ENCODE assay signal across 9 cellular contexts in genomic region chr2:225889452-225889851, GRCh38.
DNase-seq lines count a peak whose midpoint lies in the region; ATAC-seq and TF ChIP-seq lines count a peak whose summit lies in the region.
"Had no signal": no experiment of that assay in that cellular context is flagged by ENCODE, and none has a peak within 500 bp of the region (broad histone marks: within the 10 kb centered on the region; RNA-seq: fewer than 3 reads in every experiment).

No MANE protein-coding gene starts in this region.

- H3K36me3 Mint-ChIP-seq in GM23338 (ENCODE audit: low read depth) = no peaks in the 10 kb centered on the region
- H3K36me3 Mint-ChIP-seq: CD8-positive, alpha-beta memory T cell had no signal

- H3K27ac ChIP-seq in GM23338 (ENCODE audit: low read depth) (no peak overlapping the region), VCaP (no peak overlapping the region), left ventricle myocardium inferior (replicated peaks) (no peak overlapping the region), smooth muscle cell (ENCODE audit: low read depth) (no peak overlapping the region)

- H3K79me2 ChIP-seq in GM23338 (replicated peaks; ENCODE audit: insufficient read depth) = no peaks in the 10 kb centered on the region
- H3K79me2 ChIP-seq in smooth muscle cell (ENCODE audit: low read depth) = no peaks in the 10 kb centered on the region

- peak; percentile 51 to 79 for TF ChIP-seq CTCF in GM23338 (conservative IDR thresholded peaks at IDR 0.05; ENCODE audit: low read depth in 2 of 2)
- TF ChIP-seq CTCF in VCaP (conservative IDR thresholded peaks at IDR 0.05) = peak; percentile 84
- peak; percentile 82 for TF ChIP-seq CTCF in left ventricle myocardium inferior (IDR thresholded peaks at IDR 0.05; ENCODE audit: borderline replicate concordance)
- TF ChIP-seq CTCF in smooth muscle cell (IDR thresholded peaks at IDR 0.05; ENCODE audit: borderline replicate concordance, insufficient read depth, poor library complexity, severe bottlenecking) = peak; percentile 69

- no peaks in the 10 kb centered on the region for H3K27me3 ChIP-seq in GM23338 (ENCODE audit: insufficient read depth)
- H3K27me3 ChIP-seq in left ventricle myocardium inferior (ENCODE audit: low read depth) = no peaks in the 10 kb centered on the region
- H3K27me3 ChIP-seq in smooth muscle cell (ENCODE audit: low read depth) = no peaks in the 10 kb centered on the region

- H3F3A ChIP-seq in GM23338 (replicated peaks; ENCODE audit: low read depth) (no peaks in the 10 kb centered on the region), smooth muscle cell (ENCODE audit: low read depth) (no peaks in the 10 kb centered on the region)

- H3K9me3 ChIP-seq in left ventricle myocardium inferior (replicated peaks) (no peaks in the 10 kb centered on the region), smooth muscle cell (replicated peaks; ENCODE audit: low read depth) (no peaks in the 10 kb centered on the region)

- H3K4me2 ChIP-seq in GM23338 (no peak overlapping the region), smooth muscle cell (no peak overlapping the region)

- DNase-seq in NCI-H2029 (lab: John Stamatoyannopoulos, UW) = peak; percentile 2
- DNase-seq in NCI-H2029 treated with DMSO at 0.1 percent for 48 hours (lab: John Stamatoyannopoulos, UW) = no peak
- DNase-seq in GM23338 (ENCODE audit: low spot score) = peak; percentile 70
- DNase-seq in M059J (ENCODE audit: low read depth) = peak; percentile 78
- DNase-seq in left ventricle myocardium inferior = no peak
- no peak for DNase-seq in smooth muscle cell (lab: John Stamatoyannopoulos, UW; ENCODE audit: unreplicated experiment)
- no peak for DNase-seq in activated CD4-positive, alpha-beta T cell treated with anti-CD3 and anti-CD28 coated beads, Interleukin-2, amount 50 U/mL, for 48 hours

- H3K4me3 Mint-ChIP-seq in GM23338 = no peak overlapping the region
- H3K4me3 Mint-ChIP-seq: CD8-positive, alpha-beta memory T cell had no signal

- H4K20me1 ChIP-seq in GM23338 (replicated peaks; ENCODE audit: insufficient read depth) (no peaks in the 10 kb centered on the region), smooth muscle cell (ENCODE audit: low read depth) (no peaks in the 10 kb centered on the region)

- no peaks in the 10 kb centered on the region for H3K9me3 Mint-ChIP-seq in GM23338
- H3K9me3 Mint-ChIP-seq: CD8-positive, alpha-beta memory T cell had no signal

- no peaks in the 10 kb centered on the region for H3K27me3 Mint-ChIP-seq in GM23338 (ENCODE audit: insufficient read depth, low read depth, poor library complexity)
- H3K27me3 Mint-ChIP-seq: CD8-positive, alpha-beta memory T cell had no signal

- WGBS in smooth muscle cell (ENCODE audit: low lambda C conversion rate) = 8% methylated on average over 1 of the region's 1 CpG

- no peaks in the 10 kb centered on the region; the same call in 1 of the 3 replicates for H3K4me1 Mint-ChIP-seq in GM23338
- H3K4me1 Mint-ChIP-seq: CD8-positive, alpha-beta memory T cell had no signal

- H3K36me3 ChIP-seq in GM23338 (ENCODE audit: insufficient read depth) (no peaks in the 10 kb centered on the region), left ventricle myocardium inferior (no peaks in the 10 kb centered on the region), smooth muscle cell (ENCODE audit: low read depth) (no peaks in the 10 kb centered on the region)

- H2AFZ ChIP-seq in GM23338 = no peak overlapping the region
- H2AFZ ChIP-seq in smooth muscle cell (ENCODE audit: low read depth) = no peak overlapping the region

- no peak overlapping the region for H3K9ac ChIP-seq in smooth muscle cell (ENCODE audit: low read depth)

- no peaks in the 10 kb centered on the region for H3K4me1 ChIP-seq in GM23338 (ENCODE audit: insufficient read depth)
- peaks cover 3% of the 10 kb centered on the region for H3K4me1 ChIP-seq in left ventricle myocardium inferior
- H3K4me1 ChIP-seq in smooth muscle cell (ENCODE audit: low read depth) = no peaks in the 10 kb centered on the region

- intact Hi-C loops in left ventricle myocardium inferior (cut with micrococcal nuclease) = loop anchor here (2.0 to 10.0 kb wide), 2 partner anchors 913 to 1095 kb away; no protein-coding TSS in a partner anchor

- H3K4me3 ChIP-seq in GM23338 (no peak overlapping the region), left ventricle myocardium inferior (no peak overlapping the region), smooth muscle cell (no peak overlapping the region)

- peak; percentile 55 for ATAC-seq in GM23338

- H3K27ac Mint-ChIP-seq in GM23338 = peak overlapping the region; percentile 88; the same call in 1 of the 2 replicates
- H3K27ac Mint-ChIP-seq: CD8-positive, alpha-beta memory T cell had no signal

- H3K9me2 ChIP-seq in GM23338 (ENCODE audit: insufficient read depth) = peaks cover 10% of the 10 kb centered on the region

TF ChIP-seq in GM23338, 12 proteins besides CTCF, POLR2A, EP300 and RAD21:
- TF ChIP-seq NANOG (IDR thresholded peaks at IDR 0.05; ENCODE audit: borderline replicate concordance) (no peak), CREB1 (CRISPR knock-in tag; IDR thresholded peaks at IDR 0.05; ENCODE audit: low read depth) (no peak), REST (IDR thresholded peaks at IDR 0.05; ENCODE audit: unreplicated experiment) (no peak), ETS1 (IDR thresholded peaks at IDR 0.05) (no peak)

Comparison
In these comparisons a context has a peak if more than half of its experiments do, and no peak if none do; other contexts are left out.
1. DNase-seq: peak in NCI-H2029 (single experiment), GM23338 (single experiment) and M059J (single experiment); none in NCI-H2029 treated with DMSO at 0.1 percent for 48 hours (single experiment), left ventricle myocardium inferior (single experiment), smooth muscle cell (single experiment) and activated CD4-positive, alpha-beta T cell treated with anti-CD3 and anti-CD28 coated beads, Interleukin-2, amount 50 U/mL, for 48 hours (0 of 2).
2. Peak in every context shown above with its lines, with median percentiles within 50 percentile points of each other: CTCF ChIP-seq.